ENCODE assay signal across 8 cellular contexts in genomic region chr2:237691200-237691907, GRCh38.
DNase-seq lines count a peak whose midpoint lies in the region; ATAC-seq and TF ChIP-seq lines count a peak whose summit lies in the region.

No MANE protein-coding gene starts in this region.

- H3K27ac ChIP-seq in DOHH2 (ENCODE audit: low read depth, low read length) (no peak overlapping the region), Karpas-422 (ENCODE audit: low read length) (no peak overlapping the region), subcutaneous abdominal adipose tissue (ENCODE audit: low read depth, low read length) (peak overlapping the region; percentile 62)

- peak; percentile 70 for DNase-seq in Karpas-422
- peak; percentile 45 for DNase-seq in astrocyte of the hippocampus (ENCODE audit: low read depth, low spot score)
- peak; percentile 72 to 98 for DNase-seq in left colon
- DNase-seq in cerebellar cortex (ENCODE audit: low spot score), result no peak
- DNase-seq in NCI-H1105 (lab: John Stamatoyannopoulos, UW), result no peak

- H3K36me3 ChIP-seq in DOHH2 (ENCODE audit: control insufficient read depth, low read length) (peaks cover 24% of the 10 kb centered on the region), Karpas-422 (ENCODE audit: insufficient read depth, low read length) (no peaks in the 10 kb centered on the region), subcutaneous abdominal adipose tissue (ENCODE audit: control insufficient read depth in 5 of 5, insufficient read depth in 5 of 5, low read length in 5 of 5) (no peaks in the 10 kb centered on the region)

- intact Hi-C loops in left colon (cut with DNase I, micrococcal nuclease), result no loop called here

- H3K79me2 ChIP-seq in DOHH2 (ENCODE audit: control insufficient read depth, low read length) (peaks cover 46% of the 10 kb centered on the region), Karpas-422 (ENCODE audit: low read length) (0 out of 2 replicates have a peak, but pooled peaks cover 7% of the 10 kb centered on the region)

- peaks cover 25% of the 10 kb centered on the region for H3F3A ChIP-seq in DOHH2 (ENCODE audit: control insufficient read depth, insufficient read depth)

- TF ChIP-seq CTCF in DOHH2 (IDR thresholded peaks at IDR 0.05; ENCODE audit: low read depth, low read length, poor library complexity, severe bottlenecking), result no peak

- peak overlapping the region; percentile 99 for H2AFZ ChIP-seq in Karpas-422 (ENCODE audit: low read length)

- H3K9me2 ChIP-seq in DOHH2 (replicated peaks; ENCODE audit: control insufficient read depth, low read length) (no peaks in the 10 kb centered on the region), Karpas-422 (replicated peaks; ENCODE audit: insufficient read depth, low read length) (no peaks in the 10 kb centered on the region)

- H4K20me1 ChIP-seq in DOHH2 (ENCODE audit: control insufficient read depth, insufficient read depth, low read depth, low read length) (peaks cover 3% of the 10 kb centered on the region; the same call in 1 of the 2 replicates), Karpas-422 (ENCODE audit: insufficient read depth, low read depth, low read length) (peaks cover 34% of the 10 kb centered on the region)

- peak overlapping the region; percentile 91 for H3K4me2 ChIP-seq in DOHH2 (ENCODE audit: low read length)
- peak overlapping the region; percentile 78 for H3K4me2 ChIP-seq in Karpas-422 (ENCODE audit: low read depth, low read length, poor library complexity, severe bottlenecking)

- H3K9ac ChIP-seq in Karpas-422 (ENCODE audit: low read length), result peak overlapping the region; percentile 77
- H3K9ac ChIP-seq in subcutaneous abdominal adipose tissue (ENCODE audit: low read length in 5 of 5), result peak overlapping the region in 4 of 5 donors; percentile 56 to 74 (median 62)

- H3K9me3 ChIP-seq in DOHH2 (ENCODE audit: control insufficient read depth, insufficient read depth, low read length) (no peaks in the 10 kb centered on the region), Karpas-422 (ENCODE audit: low read length) (no peaks in the 10 kb centered on the region), subcutaneous abdominal adipose tissue (ENCODE audit: control insufficient read depth in 5 of 5, low read length in 5 of 5) (no peaks in the 10 kb centered on the region)

- ATAC-seq in GM21619 (IDR thresholded peaks at IDR 0.05; ENCODE audit: unreplicated experiment) (peak; percentile 32), left colon (peak; percentile 28)

- peak overlapping the region; percentile 91 for H3K4me3 ChIP-seq in DOHH2 (ENCODE audit: low read length)
- peak overlapping the region; percentile 88 for H3K4me3 ChIP-seq in Karpas-422 (ENCODE audit: low read length)
- H3K4me3 ChIP-seq in subcutaneous abdominal adipose tissue (ENCODE audit: low read depth in 1 of 5, low read length in 5 of 5), result peak overlapping the region in 4 of 5 donors; percentile 62 to 76 (median 67)

- H3K4me1 ChIP-seq in DOHH2 (ENCODE audit: control insufficient read depth, low read length) (peaks cover 58% of the 10 kb centered on the region), Karpas-422 (ENCODE audit: low read length) (peaks cover 45% of the 10 kb centered on the region), subcutaneous abdominal adipose tissue (ENCODE audit: control insufficient read depth in 5 of 5, insufficient read depth in 5 of 5, low read length in 5 of 5) (peaks cover 13 to 85% (median 72%) of the 10 kb centered on the region in 5 donors)

- H3K27me3 ChIP-seq in DOHH2 (ENCODE audit: control insufficient read depth, low read length), result no peaks in the 10 kb centered on the region
- no peaks in the 10 kb centered on the region; the same call in 1 of the 2 replicates for H3K27me3 ChIP-seq in Karpas-422 (ENCODE audit: low read length)
- no peaks in the 10 kb centered on the region for H3K27me3 ChIP-seq in subcutaneous abdominal adipose tissue (ENCODE audit: control insufficient read depth in 5 of 5, insufficient read depth in 4 of 5, low read length in 5 of 5)

Comparison
In these comparisons a context has a peak if more than half of its experiments do, and no peak if none do; other contexts are left out.
1. DNase-seq: peak in Karpas-422 (single experiment), astrocyte of the hippocampus (single experiment) and left colon (2 of 2); none in cerebellar cortex (single experiment) and NCI-H1105 (single experiment).
2. Peak in every context shown above with its lines, with median percentiles within 50 percentile points of each other: H3K4me3 ChIP-seq.